ENCODE assay signal across 9 cellular contexts in the genomic region with DNA sequence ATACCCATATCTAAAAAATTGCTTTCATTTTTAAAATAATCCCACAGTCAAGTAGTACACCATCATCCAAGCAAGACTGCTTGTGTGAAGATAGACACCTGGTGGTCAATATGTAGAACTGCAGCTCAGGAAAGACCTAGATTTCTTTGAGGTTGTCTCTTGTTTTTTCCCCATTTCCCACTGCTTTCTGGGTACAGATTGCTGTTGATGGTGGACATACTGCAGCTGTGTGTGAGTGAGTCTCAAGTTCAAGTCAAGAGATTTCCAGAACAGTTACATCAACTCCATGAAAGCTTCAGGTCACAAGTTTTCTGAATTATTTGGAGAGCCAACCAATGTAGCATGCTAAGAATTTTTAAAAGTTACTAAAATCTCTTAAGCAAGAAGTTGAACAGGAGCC.
A peak's percentile ranks its signal among the peaks of the same experiment; 100 is the strongest.
DNase-seq lines count a peak whose midpoint lies in the region; ATAC-seq and TF ChIP-seq lines count a peak whose summit lies in the region.
"Had no signal": no experiment of that assay in that cellular context is flagged by ENCODE, and none has a peak within 500 bp of the region (broad histone marks: within the 10 kb centered on the region; RNA-seq: fewer than 3 reads in every experiment).

No MANE protein-coding gene starts in this region.

- H3K4me3 ChIP-seq in Panc1 (ENCODE audit: low read depth in 2 of 2, low read length in 2 of 2): no peak overlapping the region
- H3K4me3 ChIP-seq: SJCRH30 had no signal

- H3K27ac ChIP-seq in Panc1 (ENCODE audit: low read length): no peak overlapping the region
- H3K27ac ChIP-seq: SJCRH30 had no signal

- no peaks in the 10 kb centered on the region for H3K9me3 ChIP-seq in Panc1 (ENCODE audit: control insufficient read depth, insufficient read depth, low read depth, low read length)
- H3K9me3 ChIP-seq: SJCRH30 had no signal

- POLR2A ChIA-PET in Panc1 (lab: Charles Lee): no interaction called here

- no TSS peak for BruUV-seq in Panc1 (replicated peaks; lab: Mats Ljungman, UMichigan)

- ATAC-seq in Panc1: no peak

- no peaks in the 10 kb centered on the region for H3K36me3 ChIP-seq in Panc1 (ENCODE audit: control insufficient read depth, insufficient read depth, low read length)
- H3K36me3 ChIP-seq: SJCRH30 had no signal

- TF ChIP-seq CTCF in GM20000 (IDR thresholded peaks at IDR 0.05; ENCODE audit: extremely low read depth, missing control alignments) (peak; percentile 69), Panc1 (IDR thresholded peaks at IDR 0.05) (peak; percentile 88)

- H3K27me3 ChIP-seq in Panc1 (ENCODE audit: control insufficient read depth, insufficient read depth, low read length): no peaks in the 10 kb centered on the region
- H3K27me3 ChIP-seq: SJCRH30 had no signal

- intact Hi-C loops in Panc1 (cut with micrococcal nuclease; ENCODE audit: unreplicated experiment): loop anchor here (2.0 to 5.0 kb wide), 3 partner anchors 173 to 625 kb away; no protein-coding TSS in a partner anchor

- H3K4me1 ChIP-seq in Panc1 (ENCODE audit: control insufficient read depth, insufficient read depth, low read length): no peaks in the 10 kb centered on the region; the same call in 1 of the 2 replicates

- CTCF ChIA-PET in Panc1 (lab: Charles Lee): interaction anchor here (0.6 to 2.7 kb wide), 5 partner anchors 13 to 1172 kb away, joined by 3 to 13 read pairs (median 4); no protein-coding TSS in a partner anchor

- in situ Hi-C loops in Panc1 (cut with HindIII; ENCODE audit: low pct_unique_long_range_greater_than_20kb, low sequenced_read_pairs): no loop called here

- peak; percentile 55 for DNase-seq in D341Med (ENCODE audit: low spot score)
- DNase-seq in GM20000 (ENCODE audit: low spot score): peak; percentile 52
- DNase-seq in HuH-7 (ENCODE audit: low spot score): peak; percentile 23
- DNase-seq in Panc1 (ENCODE audit: low read depth, low spot score): no peak
- DNase-seq in dermis blood vessel endothelial cell: peak; percentile 77
- DNase-seq in medulla oblongata (ENCODE audit: extremely low spot score): peak; percentile 72
- DNase-seq in activated T-cell treated with anti-CD3 and anti-CD28 coated beads, Interleukin-2, amount 50 U/mL, for 48 hours: no peak
- no peak for DNase-seq in epidermal melanocyte (ENCODE audit: insufficient read length, low spot score)

Comparison
In these comparisons a context has a peak if more than half of its experiments do, and no peak if none do; other contexts are left out.
1. DNase-seq: peak in D341Med (single experiment), GM20000 (single experiment), HuH-7 (single experiment), dermis blood vessel endothelial cell (single experiment) and medulla oblongata (single experiment); none in Panc1 (single experiment), activated T-cell treated with anti-CD3 and anti-CD28 coated beads, Interleukin-2, amount 50 U/mL, for 48 hours (0 of 2) and epidermal melanocyte (single experiment).